Comparison of ENCODE assay signal across 25 cellular contexts in genomic region chr3:44464509-44464908, GRCh38.
"Had no signal": no experiment of that assay in that cellular context is flagged by ENCODE, and none has a peak within 500 bp of the region (broad histone marks: within the 10 kb centered on the region; RNA-seq: fewer than 3 reads in every experiment).

No MANE protein-coding gene starts in this region.

- H3K27ac ChIP-seq: colonic mucosa, coronary artery, dorsolateral prefrontal cortex, epithelial cell of prostate, esophagus muscularis mucosa, esophagus squamous epithelium, foreskin keratinocyte, gastrocnemius medialis, gastroesophageal sphincter, heart left ventricle, heart right ventricle had no signal

- H3K27me3 ChIP-seq: colonic mucosa, dorsolateral prefrontal cortex, esophagus muscularis mucosa, esophagus squamous epithelium, foreskin keratinocyte, gastrocnemius medialis, gastroesophageal sphincter, heart left ventricle, heart right ventricle had no signal

- DNase-seq: colonic mucosa; cortex of kidney; dermis blood vessel endothelial cell; dorsolateral prefrontal cortex; effector CD4-positive, alpha-beta T cell; effector CD8-positive, alpha-beta T cell; effector memory CD4-positive, alpha-beta T cell; effector memory CD8-positive, alpha-beta T cell; endodermal cell; erythroblast; esophagus squamous epithelium; foreskin fibroblast; foreskin keratinocyte; foreskin melanocyte; gastrocnemius medialis; glutamatergic neuron; head of caudate nucleus; heart left ventricle; heart right ventricle had no signal

- ATAC-seq: effector memory CD8-positive, alpha-beta T cell; esophagus mucosa; foreskin keratinocyte; gastrocnemius medialis; gastroesophageal sphincter; heart left ventricle; heart right ventricle had no signal

- H3K36me3 ChIP-seq: colonic mucosa had no signal

- H3K27me3 Mint-ChIP-seq: dendritic cell treated with granulocyte-macrophage colony-stimulating factor and Interleukin-4, amounts not matched to agents 40 ng/mL and 50 ng/mL, for 4 days; effector memory CD8-positive, alpha-beta T cell had no signal

- H3K9me3 ChIP-seq: colonic mucosa, gastrocnemius medialis had no signal

- H3K4me1 ChIP-seq: colonic mucosa, esophagus muscularis mucosa, gastrocnemius medialis, gastroesophageal sphincter, heart left ventricle had no signal

- H3K4me3 Mint-ChIP-seq: dendritic cell treated with granulocyte-macrophage colony-stimulating factor and Interleukin-4, amounts not matched to agents 40 ng/mL and 50 ng/mL, for 4 days; effector memory CD8-positive, alpha-beta T cell; endodermal cell had no signal

- H3K27ac Mint-ChIP-seq: dendritic cell treated with granulocyte-macrophage colony-stimulating factor and Interleukin-4, amounts not matched to agents 40 ng/mL and 50 ng/mL, for 4 days; endodermal cell had no signal

- H3K4me3 ChIP-seq: colonic mucosa, coronary artery, dorsolateral prefrontal cortex, esophagus muscularis mucosa, esophagus squamous epithelium, gastrocnemius medialis, gastroesophageal sphincter, heart left ventricle, heart right ventricle had no signal
